12 cellular contexts compared by ENCODE assay signal in the genomic region with DNA sequence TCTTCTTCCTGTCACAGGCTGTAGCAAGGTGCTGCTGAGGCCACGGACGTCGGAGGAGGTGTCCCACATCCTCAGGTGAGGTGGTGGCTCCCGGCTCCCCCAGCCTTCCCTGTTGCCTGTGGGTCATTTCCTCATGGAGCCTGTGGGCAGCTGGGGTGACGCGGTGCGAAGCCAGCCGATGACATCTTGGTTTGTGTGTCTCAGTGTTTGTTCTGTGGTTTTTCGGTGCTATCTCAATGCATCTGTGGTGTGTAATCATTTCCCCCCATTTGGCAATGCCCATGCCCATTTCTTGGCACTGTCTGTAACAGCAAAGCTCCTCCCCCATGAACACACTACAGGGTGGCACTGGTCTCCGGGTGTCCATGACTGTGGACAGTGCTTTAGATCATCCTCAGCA.
DNase-seq lines count a peak whose midpoint lies in the region; ATAC-seq, FAIRE-seq and TF ChIP-seq lines count a peak whose summit lies in the region.
"Had no signal": no experiment of that assay in that cellular context is flagged by ENCODE, and none has a peak within 500 bp of the region (broad histone marks: within the 10 kb centered on the region; RNA-seq: fewer than 3 reads in every experiment).

No MANE protein-coding gene starts in this region.

- peaks cover 3% of the 10 kb centered on the region for H3K27me3 Mint-ChIP-seq in nephron progenitor cell (ENCODE audit: low read depth, poor library complexity)

- H3K4me1 Mint-ChIP-seq in nephron progenitor cell: peaks cover 29% of the 10 kb centered on the region

- DNase-seq in H54 (ENCODE audit: insufficient read length, low spot score) (peak; percentile 85), OCI-M1 (lab: John Stamatoyannopoulos, UW) (peak; percentile 19), activated gamma-delta T cell (lab: John Stamatoyannopoulos, UW) (peak; percentile 33), nephron progenitor cell (no peak), epidermal melanocyte (ENCODE audit: insufficient read length, low spot score) (no peak), GM20000 (ENCODE audit: low spot score) (no peak), NCI-H1048 (lab: John Stamatoyannopoulos, UW) (no peak)
- DNase-seq: effector CD4-positive, alpha-beta T cell; NCI-H1436; occipital lobe; SHP77 had no signal

- TF ChIP-seq CTCF in nephron progenitor cell (IDR thresholded peaks at IDR 0.05) (no peak), GM20000 (IDR thresholded peaks at IDR 0.05; ENCODE audit: extremely low read depth, missing control alignments) (no peak)

- peaks cover 41% of the 10 kb centered on the region for H3K36me3 Mint-ChIP-seq in nephron progenitor cell (ENCODE audit: low read depth)

- FAIRE-seq in H54 (lab: Jason Lieb, UNC): peak; percentile 72

- no peak for TF ChIP-seq POLR2A in H54 (IDR thresholded peaks at IDR 0.05; ENCODE audit: low read depth, low read length)

- H3K4me3 Mint-ChIP-seq in nephron progenitor cell: no peak overlapping the region

- H3K27ac Mint-ChIP-seq in nephron progenitor cell: peak overlapping the region; percentile 48

- H3K9me3 Mint-ChIP-seq in nephron progenitor cell: peaks cover 8% of the 10 kb centered on the region

- no peak for ATAC-seq in GM19452 (IDR thresholded peaks at IDR 0.05; ENCODE audit: unreplicated experiment)

Comparison
In these comparisons a context has a peak if more than half of its experiments do, and no peak if none do; other contexts are left out.
1. DNase-seq: peak in H54 (single experiment), OCI-M1 (single experiment) and activated gamma-delta T cell (single experiment); none in nephron progenitor cell (single experiment), epidermal melanocyte (single experiment), GM20000 (single experiment) and NCI-H1048 (single experiment).